ENCODE assay signal across 23 cellular contexts in the genomic region with DNA sequence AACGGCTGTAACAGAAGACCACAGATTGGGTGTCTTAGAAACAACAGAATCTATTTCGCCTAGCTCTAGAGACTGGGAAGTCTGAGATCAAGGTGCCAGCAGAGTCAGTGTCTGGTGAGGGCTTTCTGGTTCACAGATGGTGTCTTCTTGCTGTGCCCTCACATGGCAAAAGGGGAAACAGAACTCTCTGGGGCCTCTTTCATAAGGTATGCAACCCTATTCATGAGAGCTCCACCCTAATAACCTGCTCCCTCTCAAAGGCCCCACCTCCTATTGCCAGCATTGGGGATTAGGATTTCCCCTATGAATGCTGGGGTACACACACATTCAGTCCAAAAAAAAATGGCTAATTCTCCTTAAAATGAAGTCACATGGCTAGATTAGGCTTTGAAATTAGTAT. TPM values are rescaled to one million over a fixed set of nuclear protein-coding genes. Genes with fewer than 3 reads are reported as not detected.
DNase-seq lines count a peak whose midpoint lies in the region; ATAC-seq and TF ChIP-seq lines count a peak whose summit lies in the region.
"Had no signal": no experiment of that assay in that cellular context is flagged by ENCODE, and none has a peak within 500 bp of the region (broad histone marks: within the 10 kb centered on the region; RNA-seq: fewer than 3 reads in every experiment).

No MANE protein-coding gene starts in this region.

- DNase-seq in mucosa of descending colon (no peak), islet precursor cell (no peak), D341Med (ENCODE audit: low spot score) (no peak)
- no peak for DNase-seq in activated CD8-positive, alpha-beta T cell treated with anti-CD3 and anti-CD28 coated beads, Interleukin-2, amount 10 ng/mL, durations not matched to agents 7 days and 5 days
- DNase-seq in effector CD8-positive, alpha-beta T cell (lab: John Stamatoyannopoulos, UW) = no peak
- DNase-seq: activated naive CD4-positive, alpha-beta T cell treated with anti-CD3 and anti-CD28 coated beads for 36 hours; activated T-cell treated with anti-CD3 and anti-CD28 coated beads, Interleukin-2, amount 50 U/mL, for 48 hours; anterior cingulate cortex; glutamatergic neuron; mesenchymal stem cell; MG63; NCI-H187; NCI-H2227 treated with DMSO at 0.1 percent for 48 hours; T-helper 9 cell had no signal

- H3K9ac ChIP-seq in OCI-LY3 (ENCODE audit: low read length) = peak overlapping the region; percentile 4; the same call in 1 of the 2 replicates

- H3K79me2 ChIP-seq in OCI-LY3 (ENCODE audit: low read length) = peaks cover 75% of the 10 kb centered on the region

- H4K20me1 ChIP-seq in OCI-LY3 (ENCODE audit: insufficient read depth, low read length) = peaks cover 29% of the 10 kb centered on the region

- H3K9me3 Mint-ChIP-seq in activated CD8-positive, alpha-beta T cell treated with anti-CD3 and anti-CD28 coated beads, Interleukin-2, amount 10 ng/mL, durations not matched to agents 7 days and 5 days (ENCODE audit: insufficient read depth) = no peaks in the 10 kb centered on the region
- H3K9me3 Mint-ChIP-seq: activated naive CD4-positive, alpha-beta T cell treated with anti-CD3 and anti-CD28 coated beads for 36 hours; CD14-positive monocyte; dendritic cell treated with granulocyte-macrophage colony-stimulating factor and Interleukin-4, amounts not matched to agents 40 ng/mL and 50 ng/mL, for 4 days; GM23338 had no signal

- no peak overlapping the region for H3K4me3 Mint-ChIP-seq in activated CD8-positive, alpha-beta T cell treated with anti-CD3 and anti-CD28 coated beads, Interleukin-2, amount 10 ng/mL, durations not matched to agents 7 days and 5 days
- H3K4me3 Mint-ChIP-seq: activated naive CD4-positive, alpha-beta T cell treated with anti-CD3 and anti-CD28 coated beads for 36 hours; CD14-positive monocyte; dendritic cell treated with granulocyte-macrophage colony-stimulating factor and Interleukin-4, amounts not matched to agents 40 ng/mL and 50 ng/mL, for 4 days; GM23338 had no signal

- H3K4me1 ChIP-seq in OCI-LY3 (ENCODE audit: low read length) (peaks cover 40% of the 10 kb centered on the region), mucosa of descending colon (ENCODE audit: low read depth) (peaks cover 17% of the 10 kb centered on the region)
- H3K4me1 ChIP-seq: vagina had no signal

- no peak overlapping the region for H2AFZ ChIP-seq in OCI-LY3 (ENCODE audit: low read depth, low read length)
- H2AFZ ChIP-seq: GM23338 had no signal

- H3K9me3 ChIP-seq in OCI-LY3 (ENCODE audit: insufficient read depth, low read length) = no peaks in the 10 kb centered on the region
- H3K9me3 ChIP-seq in mucosa of descending colon = no peaks in the 10 kb centered on the region
- H3K9me3 ChIP-seq: MG63, suprapubic skin, vagina had no signal

- intact Hi-C loops in mucosa of descending colon (cut with DNase I, micrococcal nuclease) = no loop called here

- H3K4me3 ChIP-seq in OCI-LY3 (ENCODE audit: low read length) (0 out of 2 replicates have a peak overlapping the region, but pooled peaks have one; percentile 13), mucosa of descending colon (no peak overlapping the region)
- H3K4me3 ChIP-seq: GM23338, MG63, suprapubic skin, vagina had no signal

- ATAC-seq in GM18868 (IDR thresholded peaks at IDR 0.05; ENCODE audit: unreplicated experiment) (peak; percentile 53), HG02642 (IDR thresholded peaks at IDR 0.05; ENCODE audit: poor library complexity, unreplicated experiment) (peak; percentile 45), mucosa of descending colon (peak; percentile 7)
- no peak for ATAC-seq in activated CD8-positive, alpha-beta T cell treated with anti-CD3 and anti-CD28 coated beads, Interleukin-2, amount 10 ng/mL, durations not matched to agents 7 days and 5 days
- ATAC-seq: activated CD4-positive, CD25-positive, alpha-beta regulatory T cell treated with anti-CD3 and anti-CD28 coated beads, Interleukin-2, amount 50 U/mL, for 24 hours; GM23338 had no signal

- H3K36me3 ChIP-seq in OCI-LY3 (replicated peaks; ENCODE audit: low read depth, low read length) (peaks cover 69% of the 10 kb centered on the region), mucosa of descending colon (ENCODE audit: low read depth) (no peaks in the 10 kb centered on the region)

- H3K27me3 Mint-ChIP-seq in activated CD8-positive, alpha-beta T cell treated with anti-CD3 and anti-CD28 coated beads, Interleukin-2, amount 10 ng/mL, durations not matched to agents 7 days and 5 days (ENCODE audit: low read depth) = no peaks in the 10 kb centered on the region
- H3K27me3 Mint-ChIP-seq: dendritic cell treated with granulocyte-macrophage colony-stimulating factor and Interleukin-4, amounts not matched to agents 40 ng/mL and 50 ng/mL, for 4 days had no signal

- H3K36me3 Mint-ChIP-seq in activated CD8-positive, alpha-beta T cell treated with anti-CD3 and anti-CD28 coated beads, Interleukin-2, amount 10 ng/mL, durations not matched to agents 7 days and 5 days (ENCODE audit: low read depth) = peaks cover 48% of the 10 kb centered on the region

- H3K4me2 ChIP-seq in OCI-LY3 (ENCODE audit: low read length) = peak overlapping the region; percentile 38
- H3K4me2 ChIP-seq: GM23338 had no signal

- peak overlapping the region; percentile 62 for H3K27ac ChIP-seq in OCI-LY3 (ENCODE audit: low read length)
- H3K27ac ChIP-seq: suprapubic skin, vagina had no signal

- no peaks in the 10 kb centered on the region for H3K4me1 Mint-ChIP-seq in activated CD8-positive, alpha-beta T cell treated with anti-CD3 and anti-CD28 coated beads, Interleukin-2, amount 10 ng/mL, durations not matched to agents 7 days and 5 days (ENCODE audit: low read depth)
- H3K4me1 Mint-ChIP-seq: GM23338 had no signal

- CTCF ChIA-PET in activated CD8-positive, alpha-beta T cell treated with anti-CD3 and anti-CD28 coated beads, Interleukin-2, amount 10 ng/mL, durations not matched to agents 7 days and 5 days (lab: Charles Lee) = interaction anchor here (2.0 kb wide), 1 partner anchor 158 kb away, joined by 9 read pairs; no protein-coding TSS in a partner anchor

- no peaks in the 10 kb centered on the region for H3K27me3 ChIP-seq in OCI-LY3 (ENCODE audit: low read depth, low read length)
- H3K27me3 ChIP-seq: MG63, suprapubic skin, vagina had no signal

- POLR2A ChIA-PET in activated CD8-positive, alpha-beta T cell treated with anti-CD3 and anti-CD28 coated beads, Interleukin-2, amount 10 ng/mL, durations not matched to agents 7 days and 5 days (lab: Charles Lee) = no interaction called here

- no peak overlapping the region for H3K27ac Mint-ChIP-seq in activated CD8-positive, alpha-beta T cell treated with anti-CD3 and anti-CD28 coated beads, Interleukin-2, amount 10 ng/mL, durations not matched to agents 7 days and 5 days
- H3K27ac Mint-ChIP-seq: activated naive CD4-positive, alpha-beta T cell treated with anti-CD3 and anti-CD28 coated beads for 36 hours; dendritic cell treated with granulocyte-macrophage colony-stimulating factor and Interleukin-4, amounts not matched to agents 40 ng/mL and 50 ng/mL, for 4 days; GM23338 had no signal

- TF ChIP-seq CTCF in OCI-LY3 (IDR thresholded peaks at IDR 0.05; ENCODE audit: low read depth, low read length) (no peak), mucosa of descending colon (IDR thresholded peaks at IDR 0.05) (no peak)

RNA-seq across cellular contexts. Expression of a gene that starts 10.0 kb away (rescaled TPM):
- total RNA-seq in mucosa of descending colon = 100 to 1,000 TPM in 1 of 3 donors, 10 to 100 TPM in 2; 59.1 to 122 (median 59.3) TPM
- 10 to 100 TPM; 35.0 to 36.9 TPM for total RNA-seq in activated CD8-positive, alpha-beta T cell treated with anti-CD3 and anti-CD28 coated beads, Interleukin-2, amount 10 ng/mL, durations not matched to agents 7 days and 5 days
